In genomic region chr14:58066115-58066514, GRCh38 we compare ENCODE assay signal across 25 cellular contexts.
DNase-seq lines count a peak whose midpoint lies in the region; ATAC-seq, FAIRE-seq and TF ChIP-seq lines count a peak whose summit lies in the region.
"Had no signal": no experiment of that assay in that cellular context is flagged by ENCODE, and none has a peak within 500 bp of the region (broad histone marks: within the 10 kb centered on the region; RNA-seq: fewer than 3 reads in every experiment).

No MANE protein-coding gene starts in this region.

- POLR2A ChIA-PET in RWPE1 (lab: Yijun Ruan, JAX; ENCODE audit: low non-redundant PET) (no interaction called here), SK-N-SH (lab: Yijun Ruan, JAX) (no interaction called here)

- peak; percentile 22 for DNase-seq in HPDE6-E6E7 (ENCODE audit: extremely low spot score)
- peak; percentile 29 for DNase-seq in RWPE1 (ENCODE audit: low spot score)
- DNase-seq in bronchial epithelial cell (ENCODE audit: low read depth): peak; percentile 96
- DNase-seq in Peyer's patch: no peak
- no peak for DNase-seq in SK-N-SH
- DNase-seq in occipital lobe (lab: John Stamatoyannopoulos, UW): no peak
- DNase-seq in NCI-H146 treated with DMSO at 0.1 percent for 48 hours (lab: John Stamatoyannopoulos, UW; ENCODE audit: unreplicated experiment): no peak
- DNase-seq: 8988T; ACHN; AML-193; BE2C; CD4-positive, alpha-beta T cell; CD8-positive, alpha-beta memory T cell; DMS53; DMS79 treated with DMSO at 0.1 percent for 48 hours; GF-D8; H9 had no signal

- peak; percentile 73 for FAIRE-seq in bronchial epithelial cell (lab: Jason Lieb, UNC)
- FAIRE-seq: A549, D721Med, GM12891, GM18507 had no signal

- H3K36me3 ChIP-seq in bronchial epithelial cell (ENCODE audit: control insufficient read depth, insufficient read depth, low read length): no peaks in the 10 kb centered on the region
- no peaks in the 10 kb centered on the region for H3K36me3 ChIP-seq in Peyer's patch
- H3K36me3 ChIP-seq in SK-N-SH (replicated peaks in 1 of 2; ENCODE audit: control insufficient read depth in 1 of 2, insufficient read depth in 2 of 2, low read length in 1 of 2): no peaks in the 10 kb centered on the region
- H3K36me3 ChIP-seq: BE2C; BLaER1 treated with 17β-estradiol and CSF1 and Interleukin-3, amounts not matched to agents 10 nM and 100 nM had no signal

- no peak overlapping the region for H3K27ac ChIP-seq in RWPE1
- H3K27ac ChIP-seq in Peyer's patch: no peak overlapping the region
- no peak overlapping the region for H3K27ac ChIP-seq in SK-N-SH (ENCODE audit: low read depth in 2 of 2, low read length in 1 of 2)
- H3K27ac ChIP-seq: A549; BLaER1 treated with 17β-estradiol and CSF1 and Interleukin-3, amounts not matched to agents 10 nM and 100 nM had no signal

- no peak for TF ChIP-seq CTCF in RWPE1 (conservative IDR thresholded peaks at IDR 0.05; ENCODE audit: low read depth)
- TF ChIP-seq CTCF in bronchial epithelial cell (IDR thresholded peaks at IDR 0.05; ENCODE audit: insufficient read depth, low read length, severe bottlenecking): no peak
- TF ChIP-seq CTCF in Peyer's patch (IDR thresholded peaks at IDR 0.05): no peak
- no peak for TF ChIP-seq CTCF in SK-N-SH (IDR thresholded peaks at IDR 0.05)

- CTCF ChIA-PET in RWPE1 (lab: Yijun Ruan, JAX): interaction anchor here (0.7 to 1.4 kb wide), 2 partner anchors 374 to 728 kb away, joined by 3 to 4 read pairs; no protein-coding TSS in a partner anchor
- CTCF ChIA-PET in SK-N-SH (lab: Yijun Ruan, JAX): no interaction called here

- no peak for TF ChIP-seq RAD21 in SK-N-SH (IDR thresholded peaks at IDR 0.05; ENCODE audit: low read length)

- ATAC-seq in esophagus mucosa: peak; percentile 74
- ATAC-seq: A549, GM23338, HCT116 had no signal

- TF ChIP-seq EP300 in SK-N-SH (IDR thresholded peaks at IDR 0.05; ENCODE audit: borderline replicate concordance in 1 of 2, low read depth in 1 of 2, low read length in 1 of 2): no peak

- no peak overlapping the region for H3K9ac ChIP-seq in SK-N-SH
- H3K9ac ChIP-seq: BLaER1 treated with 17β-estradiol and CSF1 and Interleukin-3, amounts not matched to agents 10 nM and 100 nM had no signal

- H3K4me2 ChIP-seq in SK-N-SH: no peak overlapping the region
- H3K4me2 ChIP-seq: A549; BLaER1 treated with 17β-estradiol and CSF1 and Interleukin-3, amounts not matched to agents 10 nM and 100 nM; GM23338 had no signal

- no peak for TF ChIP-seq POLR2A in Peyer's patch (IDR thresholded peaks at IDR 0.05)

- no peaks in the 10 kb centered on the region for H3K4me1 ChIP-seq in Peyer's patch
- no peaks in the 10 kb centered on the region for H3K4me1 ChIP-seq in SK-N-SH (ENCODE audit: control insufficient read depth in 1 of 2, insufficient read depth in 2 of 2, low read depth in 1 of 2, low read length in 1 of 2)
- H3K4me1 ChIP-seq: A549; BE2C; BLaER1 treated with 17β-estradiol and CSF1 and Interleukin-3, amounts not matched to agents 10 nM and 100 nM had no signal

- H3F3A ChIP-seq in SK-N-SH (replicated peaks; ENCODE audit: insufficient read depth): no peaks in the 10 kb centered on the region

- no peak overlapping the region for H3K4me3 ChIP-seq in bronchial epithelial cell (ENCODE audit: low read depth, low read length)
- H3K4me3 ChIP-seq in Peyer's patch: no peak overlapping the region
- H3K4me3 ChIP-seq in SK-N-SH (ENCODE audit: low read depth in 2 of 2, low read length in 1 of 2): no peak overlapping the region
- H3K4me3 ChIP-seq: A549; BLaER1 treated with 17β-estradiol and CSF1 and Interleukin-3, amounts not matched to agents 10 nM and 100 nM; GM23338 had no signal

- H2AFZ ChIP-seq in SK-N-SH (ENCODE audit: low read depth): no peak overlapping the region
- H2AFZ ChIP-seq: GM23338 had no signal

- H3K9me3 ChIP-seq in Peyer's patch (no peaks in the 10 kb centered on the region), SK-N-SH (no peaks in the 10 kb centered on the region)
- H3K9me3 ChIP-seq: A549; BE2C; BLaER1 treated with 17β-estradiol and CSF1 and Interleukin-3, amounts not matched to agents 10 nM and 100 nM had no signal

- H3K27me3 ChIP-seq in bronchial epithelial cell (ENCODE audit: control insufficient read depth, insufficient read depth, low read length): no peaks in the 10 kb centered on the region
- no peaks in the 10 kb centered on the region for H3K27me3 ChIP-seq in Peyer's patch
- peaks cover 12% of the 10 kb centered on the region; the same call in 1 of the 2 replicates for H3K27me3 ChIP-seq in SK-N-SH (ENCODE audit: insufficient read depth)
- H3K27me3 ChIP-seq: BE2C; BLaER1 treated with 17β-estradiol and CSF1 and Interleukin-3, amounts not matched to agents 10 nM and 100 nM had no signal

- H3K9me2 ChIP-seq in SK-N-SH: no peaks in the 10 kb centered on the region

- no peaks in the 10 kb centered on the region for H4K20me1 ChIP-seq in SK-N-SH (ENCODE audit: insufficient read depth)
- H4K20me1 ChIP-seq: BLaER1 treated with 17β-estradiol and CSF1 and Interleukin-3, amounts not matched to agents 10 nM and 100 nM had no signal

- no peaks in the 10 kb centered on the region for H3K79me2 ChIP-seq in SK-N-SH (ENCODE audit: insufficient read depth)

TF ChIP-seq in SK-N-SH, 30 proteins besides CTCF, POLR2A, EP300 and RAD21:
- TF ChIP-seq FOXM1 (IDR thresholded peaks at IDR 0.05; ENCODE audit: low read depth): no peak
TF ChIP-seq in SK-N-SH: peak in this region for 0.

Comparison
In these comparisons a context has a peak if more than half of its experiments do, and no peak if none do; other contexts are left out.
1. DNase-seq: peak in HPDE6-E6E7 (single experiment), RWPE1 (single experiment) and bronchial epithelial cell (single experiment); none in Peyer's patch (0 of 3), SK-N-SH (single experiment), occipital lobe (single experiment) and NCI-H146 treated with DMSO at 0.1 percent for 48 hours (single experiment).